10 cellular contexts compared by ENCODE assay signal in the genomic region with DNA sequence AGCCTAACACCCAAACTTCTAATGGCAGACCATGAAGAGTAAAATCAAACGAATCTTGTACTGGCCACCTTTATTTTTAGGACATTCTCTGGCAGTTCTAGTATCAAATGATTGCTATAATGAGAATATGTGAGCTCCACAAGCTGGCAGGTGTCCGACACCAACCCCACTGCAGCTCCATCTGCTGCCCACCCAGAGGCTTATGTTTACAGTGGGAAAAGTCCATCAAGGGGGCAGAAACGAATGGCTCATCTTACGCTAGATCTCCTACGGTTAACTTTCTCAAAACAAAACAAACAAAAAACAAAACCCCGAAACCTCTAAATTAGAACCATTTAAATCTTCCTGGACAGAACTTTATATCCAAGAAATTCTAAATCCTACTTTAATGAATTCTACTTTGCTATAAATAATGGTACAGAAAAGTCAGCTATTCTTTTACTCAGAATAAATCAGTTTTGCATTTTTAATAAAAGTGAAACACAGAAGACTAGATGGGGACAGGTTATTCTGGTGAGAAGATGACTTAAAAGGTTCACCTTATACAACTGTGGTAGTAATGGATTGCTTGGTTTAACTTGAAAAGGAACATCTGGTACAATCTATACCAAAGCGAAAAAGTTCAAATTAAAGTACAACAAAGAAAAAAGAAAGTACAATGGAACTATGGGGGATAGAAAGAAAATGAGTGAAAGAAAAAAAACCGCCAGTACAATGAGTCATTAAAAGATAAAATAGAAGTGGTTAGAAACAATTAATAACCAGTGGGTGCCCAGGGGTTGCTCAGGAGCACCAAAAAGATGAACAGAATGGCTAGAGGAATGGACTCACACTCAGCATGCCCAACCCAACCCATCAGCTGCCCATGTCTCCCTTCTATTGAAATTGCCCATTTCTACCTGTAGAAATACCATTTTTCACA. TPM values are rescaled to one million over a fixed set of nuclear protein-coding genes. Genes with fewer than 3 reads are reported as not detected.
DNase-seq lines count a peak whose midpoint lies in the region; ATAC-seq lines count a peak whose summit lies in the region.
"Had no signal": no experiment of that assay in that cellular context is flagged by ENCODE, and none has a peak within 500 bp of the region (broad histone marks: within the 10 kb centered on the region; RNA-seq: fewer than 3 reads in every experiment).

No MANE protein-coding gene starts in this region.

- no peaks in the 10 kb centered on the region for H3K9me3 Mint-ChIP-seq in activated CD4-positive, alpha-beta memory T cell treated with anti-CD3 and anti-CD28 coated beads for 36 hours
- no peaks in the 10 kb centered on the region for H3K9me3 Mint-ChIP-seq in activated CD4-positive, alpha-beta memory T cell treated with anti-CD3 and anti-CD28 coated beads, Interleukin-2, amount 10 ng/mL, durations not matched to agents 7 days and 5 days
- no peaks in the 10 kb centered on the region for H3K9me3 Mint-ChIP-seq in stimulated activated naive B cell treated with anti-CD40 and anti-IgM and Interleukin-4, amounts not matched to agents 10 μg/mL and 1 μg/mL and 100 μg/mL, for 72 hours

- DNase-seq in activated CD4-positive, alpha-beta memory T cell treated with anti-CD3 and anti-CD28 coated beads for 36 hours = no peak
- DNase-seq in activated CD4-positive, alpha-beta memory T cell treated with anti-CD3 and anti-CD28 coated beads, Interleukin-2, amount 10 ng/mL, durations not matched to agents 7 days and 5 days = no peak
- peak; percentile 54 for DNase-seq in NCI-H82 treated with DMSO at 0.1 percent for 48 hours (lab: John Stamatoyannopoulos, UW; ENCODE audit: unreplicated experiment)
- DNase-seq in cerebellar cortex (ENCODE audit: low spot score) = peak; percentile 66
- no peak for DNase-seq in stimulated activated naive B cell treated with anti-CD40 and anti-IgM and Interleukin-4, amounts not matched to agents 10 μg/mL and 1 μg/mL and 100 μg/mL, for 72 hours
- no peak for DNase-seq in NAMALWA (ENCODE audit: low spot score)
- DNase-seq: activated effector memory CD4-positive, alpha-beta T cell treated with Interleukin-2 at 50 U/mL for 16 hours; AML-193 had no signal

- no peaks in the 10 kb centered on the region for H3K27me3 Mint-ChIP-seq in activated CD4-positive, alpha-beta memory T cell treated with anti-CD3 and anti-CD28 coated beads for 36 hours
- H3K27me3 Mint-ChIP-seq in activated CD4-positive, alpha-beta memory T cell treated with anti-CD3 and anti-CD28 coated beads, Interleukin-2, amount 10 ng/mL, durations not matched to agents 7 days and 5 days = no peaks in the 10 kb centered on the region
- H3K27me3 Mint-ChIP-seq in stimulated activated naive B cell treated with anti-CD40 and anti-IgM and Interleukin-4, amounts not matched to agents 10 μg/mL and 1 μg/mL and 100 μg/mL, for 72 hours = no peaks in the 10 kb centered on the region

- no peaks in the 10 kb centered on the region for H3K36me3 Mint-ChIP-seq in activated CD4-positive, alpha-beta memory T cell treated with anti-CD3 and anti-CD28 coated beads for 36 hours
- H3K36me3 Mint-ChIP-seq in activated CD4-positive, alpha-beta memory T cell treated with anti-CD3 and anti-CD28 coated beads, Interleukin-2, amount 10 ng/mL, durations not matched to agents 7 days and 5 days (ENCODE audit: low read depth) = peaks cover 6% of the 10 kb centered on the region
- H3K36me3 Mint-ChIP-seq in stimulated activated naive B cell treated with anti-CD40 and anti-IgM and Interleukin-4, amounts not matched to agents 10 μg/mL and 1 μg/mL and 100 μg/mL, for 72 hours = peaks cover 29 to 53% of the 10 kb centered on the region in 2 donors

- no peak overlapping the region for H3K4me3 Mint-ChIP-seq in activated CD4-positive, alpha-beta memory T cell treated with anti-CD3 and anti-CD28 coated beads for 36 hours
- no peak overlapping the region for H3K4me3 Mint-ChIP-seq in activated CD4-positive, alpha-beta memory T cell treated with anti-CD3 and anti-CD28 coated beads, Interleukin-2, amount 10 ng/mL, durations not matched to agents 7 days and 5 days
- peak overlapping the region in 1 of 2 donors; percentile 37 for H3K4me3 Mint-ChIP-seq in stimulated activated naive B cell treated with anti-CD40 and anti-IgM and Interleukin-4, amounts not matched to agents 10 μg/mL and 1 μg/mL and 100 μg/mL, for 72 hours

- POLR2A ChIA-PET in activated CD4-positive, alpha-beta memory T cell treated with anti-CD3 and anti-CD28 coated beads for 36 hours (lab: Charles Lee) = interaction anchor here (1.1 kb wide), 1 partner anchor 31 kb away, joined by 3 read pairs; no protein-coding TSS in a partner anchor
- POLR2A ChIA-PET in activated CD4-positive, alpha-beta memory T cell treated with anti-CD3 and anti-CD28 coated beads, Interleukin-2, amount 10 ng/mL, durations not matched to agents 7 days and 5 days (lab: Charles Lee) = no interaction called here

- intact Hi-C loops in activated CD4-positive, alpha-beta memory T cell treated with anti-CD3 and anti-CD28 coated beads for 36 hours (cut with micrococcal nuclease) = loop anchor here (2.0 kb wide), 1 partner anchor 18 kb away; no protein-coding TSS in a partner anchor

- peaks cover 95% of the 10 kb centered on the region for H3K4me1 Mint-ChIP-seq in activated CD4-positive, alpha-beta memory T cell treated with anti-CD3 and anti-CD28 coated beads for 36 hours (ENCODE audit: low read depth)
- peaks cover 81% of the 10 kb centered on the region for H3K4me1 Mint-ChIP-seq in activated CD4-positive, alpha-beta memory T cell treated with anti-CD3 and anti-CD28 coated beads, Interleukin-2, amount 10 ng/mL, durations not matched to agents 7 days and 5 days
- H3K4me1 Mint-ChIP-seq in stimulated activated naive B cell treated with anti-CD40 and anti-IgM and Interleukin-4, amounts not matched to agents 10 μg/mL and 1 μg/mL and 100 μg/mL, for 72 hours = peaks cover 61 to 97% of the 10 kb centered on the region in 2 donors

- ATAC-seq in stimulated activated naive B cell treated with anti-CD40 and anti-IgM and Interleukin-4, amounts not matched to agents 10 μg/mL and 1 μg/mL and 100 μg/mL, for 72 hours (replicated peaks) = no peak
- ATAC-seq in GM21447 (IDR thresholded peaks at IDR 0.05; ENCODE audit: unreplicated experiment) = no peak
- no peak for ATAC-seq in HG03439 (IDR thresholded peaks at IDR 0.05; ENCODE audit: unreplicated experiment)

- H3K27ac Mint-ChIP-seq in activated CD4-positive, alpha-beta memory T cell treated with anti-CD3 and anti-CD28 coated beads for 36 hours = peak overlapping the region; percentile 64
- H3K27ac Mint-ChIP-seq in activated CD4-positive, alpha-beta memory T cell treated with anti-CD3 and anti-CD28 coated beads, Interleukin-2, amount 10 ng/mL, durations not matched to agents 7 days and 5 days = no peak overlapping the region
- peak overlapping the region; percentile 84 for H3K27ac Mint-ChIP-seq in stimulated activated naive B cell treated with anti-CD40 and anti-IgM and Interleukin-4, amounts not matched to agents 10 μg/mL and 1 μg/mL and 100 μg/mL, for 72 hours

- CTCF ChIA-PET in activated CD4-positive, alpha-beta memory T cell treated with anti-CD3 and anti-CD28 coated beads for 36 hours (lab: Charles Lee) = interaction anchor here (1.7 kb wide), 1 partner anchor 43 kb away, joined by 6 read pairs; no protein-coding TSS in a partner anchor
- CTCF ChIA-PET in activated CD4-positive, alpha-beta memory T cell treated with anti-CD3 and anti-CD28 coated beads, Interleukin-2, amount 10 ng/mL, durations not matched to agents 7 days and 5 days (lab: Charles Lee) = no interaction called here

RNA-seq across cellular contexts. Expression of gene GRB2, which starts 40.2 kb away (rescaled TPM):
- total RNA-seq in activated CD4-positive, alpha-beta memory T cell treated with anti-CD3 and anti-CD28 coated beads for 36 hours = 100 to 1,000 TPM; 174 to 182 TPM
- total RNA-seq in activated CD4-positive, alpha-beta memory T cell treated with anti-CD3 and anti-CD28 coated beads, Interleukin-2, amount 10 ng/mL, durations not matched to agents 7 days and 5 days = 100 to 1,000 TPM; 130 to 132 TPM

Comparison
In these comparisons a context has a peak if more than half of its experiments do, and no peak if none do; other contexts are left out.
1. DNase-seq: peak in NCI-H82 treated with DMSO at 0.1 percent for 48 hours (single experiment) and cerebellar cortex (single experiment); none in activated CD4-positive, alpha-beta memory T cell treated with anti-CD3 and anti-CD28 coated beads for 36 hours (single experiment), activated CD4-positive, alpha-beta memory T cell treated with anti-CD3 and anti-CD28 coated beads, Interleukin-2, amount 10 ng/mL, durations not matched to agents 7 days and 5 days (single experiment), stimulated activated naive B cell treated with anti-CD40 and anti-IgM and Interleukin-4, amounts not matched to agents 10 μg/mL and 1 μg/mL and 100 μg/mL, for 72 hours (single experiment) and NAMALWA (single experiment).